Comparison of ENCODE assay signal across 25 cellular contexts in the genomic region with DNA sequence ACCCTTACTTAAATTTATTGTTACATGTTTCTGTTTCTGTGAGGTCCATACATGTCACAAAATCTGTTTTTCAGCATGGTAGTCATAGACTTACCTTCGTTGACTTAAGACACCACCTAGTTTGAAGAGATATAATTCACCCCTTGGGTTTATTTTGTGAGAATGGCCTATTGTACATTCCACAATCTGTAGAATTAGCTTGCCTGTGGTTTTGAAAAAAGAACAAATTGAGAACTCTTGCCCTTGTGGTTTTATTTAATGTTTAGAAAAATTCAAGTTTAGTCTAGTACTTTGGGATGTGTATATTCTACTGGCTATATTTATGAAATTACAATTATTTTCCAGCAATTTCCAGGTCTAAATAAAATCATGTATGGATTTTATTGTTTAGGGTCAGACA. TPM values are rescaled to one million over a fixed set of nuclear protein-coding genes. Genes with fewer than 3 reads are reported as not detected.
A peak's percentile ranks its signal among the peaks of the same experiment; 100 is the strongest.
DNase-seq lines count a peak whose midpoint lies in the region; ATAC-seq and TF ChIP-seq lines count a peak whose summit lies in the region.
"Had no signal": no experiment of that assay in that cellular context is flagged by ENCODE, and none has a peak within 500 bp of the region (broad histone marks: within the 10 kb centered on the region; RNA-seq: fewer than 3 reads in every experiment).

No MANE protein-coding gene starts in this region.

- H3K27me3 ChIP-seq in CD8-positive, alpha-beta memory T cell (ENCODE audit: insufficient read depth, low read length, poor library complexity, severe bottlenecking): no peaks in the 10 kb centered on the region
- H3K27me3 ChIP-seq in ascending aorta (no peaks in the 10 kb centered on the region), endodermal cell (ENCODE audit: control insufficient read depth, insufficient read depth, low read length, poor library complexity, severe bottlenecking) (no peaks in the 10 kb centered on the region), adrenal gland (no peaks in the 10 kb centered on the region)

- no peaks in the 10 kb centered on the region for H3K9me3 Mint-ChIP-seq in CD8-positive, alpha-beta memory T cell
- H3K9me3 Mint-ChIP-seq in progenitor cell of endocrine pancreas (ENCODE audit: low read depth): no peaks in the 10 kb centered on the region
- H3K9me3 Mint-ChIP-seq in endodermal cell: no peaks in the 10 kb centered on the region

- peaks cover 7 to 11% (median 10%) of the 10 kb centered on the region in 3 donors for H3K4me1 Mint-ChIP-seq in CD8-positive, alpha-beta memory T cell
- H3K4me1 Mint-ChIP-seq in progenitor cell of endocrine pancreas (ENCODE audit: low read depth) (peaks cover 49% of the 10 kb centered on the region), endodermal cell (peaks cover 35% of the 10 kb centered on the region)

- H3K36me3 ChIP-seq in CD8-positive, alpha-beta memory T cell (ENCODE audit: insufficient read depth, low read length): no peaks in the 10 kb centered on the region
- H3K36me3 ChIP-seq in ascending aorta: no peaks in the 10 kb centered on the region
- no peaks in the 10 kb centered on the region for H3K36me3 ChIP-seq in endodermal cell (ENCODE audit: control insufficient read depth, insufficient read depth, low read length)
- no peaks in the 10 kb centered on the region for H3K36me3 ChIP-seq in adrenal gland (replicated peaks in 1 of 2)

- DNase-seq in CD8-positive, alpha-beta memory T cell: no peak
- DNase-seq in ascending aorta (ENCODE audit: low spot score in 2 of 2) (no peak), choroid plexus epithelial cell (ENCODE audit: low read depth) (peak; percentile 69), progenitor cell of endocrine pancreas (ENCODE audit: low spot score, unreplicated experiment) (no peak), endodermal cell (no peak), adrenal gland (no peak), activated gamma-delta T cell treated with Interleukin-2 at 50 U/mL for 16 hours (no peak)
- DNase-seq: Calu3, DMS79 treated with DMSO at 0.1 percent for 48 hours, KBM-7, MM.1S, NCI-H1048, NCI-H1417, NCI-H1694, NCI-H2029 treated with DMSO at 0.1 percent for 48 hours, NCI-H2227 treated with DMSO at 0.1 percent for 48 hours, NCI-H510A, SIG-M5 had no signal

- CTCF ChIA-PET in CD8-positive, alpha-beta memory T cell (lab: Charles Lee): no interaction called here

- TF ChIP-seq POLR2A in adrenal gland (IDR thresholded peaks at IDR 0.05): no peak

- peaks cover 0 to 3% (median 0%) of the 10 kb centered on the region in 3 donors for H3K36me3 Mint-ChIP-seq in CD8-positive, alpha-beta memory T cell
- no peaks in the 10 kb centered on the region for H3K36me3 Mint-ChIP-seq in progenitor cell of endocrine pancreas (ENCODE audit: insufficient read depth)
- H3K36me3 Mint-ChIP-seq in endodermal cell (ENCODE audit: low read depth): no peaks in the 10 kb centered on the region

- no peaks in the 10 kb centered on the region for H3K27me3 Mint-ChIP-seq in CD8-positive, alpha-beta memory T cell
- H3K27me3 Mint-ChIP-seq in progenitor cell of endocrine pancreas: no peaks in the 10 kb centered on the region
- no peaks in the 10 kb centered on the region for H3K27me3 Mint-ChIP-seq in endodermal cell (ENCODE audit: insufficient read depth)
- H3K27me3 Mint-ChIP-seq: B cell had no signal

- no peak overlapping the region for H3K4me3 Mint-ChIP-seq in CD8-positive, alpha-beta memory T cell
- H3K4me3 Mint-ChIP-seq in progenitor cell of endocrine pancreas (ENCODE audit: low read depth) (no peak overlapping the region), endodermal cell (no peak overlapping the region)
- H3K4me3 Mint-ChIP-seq: B cell had no signal

- intact Hi-C loops in ascending aorta (cut with DNase I): no loop called here
- intact Hi-C loops in adrenal gland (cut with DNase I): no loop called here

- H3K4me3 ChIP-seq in CD8-positive, alpha-beta memory T cell (ENCODE audit: low read length): no peak overlapping the region
- H3K4me3 ChIP-seq in ascending aorta (no peak overlapping the region), choroid plexus epithelial cell (ENCODE audit: low read depth, low read length) (no peak overlapping the region), endodermal cell (ENCODE audit: low read length) (no peak overlapping the region), adrenal gland (no peak overlapping the region)
- H3K4me3 ChIP-seq: SK-N-MC had no signal

- ATAC-seq in GM18867 (IDR thresholded peaks at IDR 0.05; ENCODE audit: unreplicated experiment): no peak
- ATAC-seq: HepG2 had no signal

- no peak overlapping the region for H3K27ac Mint-ChIP-seq in CD8-positive, alpha-beta memory T cell
- H3K27ac Mint-ChIP-seq in progenitor cell of endocrine pancreas: peak overlapping the region; percentile 80
- H3K27ac Mint-ChIP-seq in endodermal cell: no peak overlapping the region
- H3K27ac Mint-ChIP-seq: B cell had no signal

- peak overlapping the region; percentile 7 for H3K27ac ChIP-seq in CD8-positive, alpha-beta memory T cell (ENCODE audit: low read depth, low read length)
- H3K27ac ChIP-seq in ascending aorta: peak overlapping the region; percentile 78 to 84
- no peak overlapping the region for H3K27ac ChIP-seq in endodermal cell (ENCODE audit: low read depth, low read length)
- H3K27ac ChIP-seq in adrenal gland: no peak overlapping the region
- H3K27ac ChIP-seq: 22Rv1, C4-2B, SK-N-MC had no signal

- TF ChIP-seq CTCF in ascending aorta (IDR thresholded peaks at IDR 0.05) (no peak), choroid plexus epithelial cell (conservative IDR thresholded peaks at IDR 0.05; ENCODE audit: low read depth, low read length) (no peak), progenitor cell of endocrine pancreas (IDR thresholded peaks at IDR 0.05; ENCODE audit: unreplicated experiment) (no peak), endodermal cell (conservative IDR thresholded peaks at IDR 0.05) (no peak), adrenal gland (IDR thresholded peaks at IDR 0.05) (no peak)

- WGBS in endodermal cell (ENCODE audit: insufficient coverage in 1 of 2, insufficient read length in 1 of 2), 2 experiments: 95 to 100% methylated on average over 1 of the region's 1 CpG
- 91 to 99% (median 97%) methylated on average over 1 of the region's 1 CpG for WGBS in adrenal gland, 4 donors

- H3K9ac ChIP-seq in endodermal cell (ENCODE audit: extremely low read depth, low read length, poor library complexity, severe bottlenecking): no peak overlapping the region

- POLR2A ChIA-PET in CD8-positive, alpha-beta memory T cell (lab: Charles Lee): no interaction called here

- H3K9me3 ChIP-seq in CD8-positive, alpha-beta memory T cell (ENCODE audit: low read length): no peaks in the 10 kb centered on the region
- H3K9me3 ChIP-seq in ascending aorta: no peaks in the 10 kb centered on the region
- H3K9me3 ChIP-seq in endodermal cell (ENCODE audit: control insufficient read depth, low read length): no peaks in the 10 kb centered on the region
- no peaks in the 10 kb centered on the region for H3K9me3 ChIP-seq in adrenal gland (replicated peaks in 1 of 3)

- H3K4me1 ChIP-seq in CD8-positive, alpha-beta memory T cell (ENCODE audit: insufficient read depth, low read length): no peaks in the 10 kb centered on the region
- H3K4me1 ChIP-seq in ascending aorta (peaks cover 0 to 29% of the 10 kb centered on the region in 2 donors), endodermal cell (ENCODE audit: control insufficient read depth, insufficient read depth, low read length) (peaks cover 21% of the 10 kb centered on the region), adrenal gland (replicated peaks in 1 of 2) (peaks cover 6% of the 10 kb centered on the region in 2 donors)

RNA-seq across cellular contexts. Expression of gene FILIP1L, which starts 31.6 kb away (rescaled TPM):
- under 1 TPM; 0.20 to 0.27 TPM for total RNA-seq in CD8-positive, alpha-beta memory T cell
- 0.12 TPM for polyA plus RNA-seq in CD8-positive, alpha-beta memory T cell
- total RNA-seq in ascending aorta: 106 TPM
- 19.4 and 29.6 TPM in 2 replicates for total RNA-seq in progenitor cell of endocrine pancreas
- total RNA-seq in endodermal cell: 1 to 10 TPM in 1 of 2 donors, under 1 TPM in 1; 0.84 to 2.5 TPM
- polyA plus RNA-seq in endodermal cell (2013, experiment 1 of 2): 5.4 TPM
- polyA plus RNA-seq in endodermal cell (2013, experiment 2 of 2): 6.3 TPM
- 10 to 100 TPM in 7 of 8 donors, 1 to 10 TPM in 1; 6.8 to 33.2 (median 20.5) TPM for total RNA-seq in adrenal gland
- polyA plus RNA-seq in adrenal gland: 10 to 100 TPM; 13.0 to 21.5 (median 16.3) TPM
- total RNA-seq: HT1080 had no signal

Comparison
In these comparisons a context has a peak if more than half of its experiments do, and no peak if none do; other contexts are left out.
1. H3K27ac ChIP-seq: peak in CD8-positive, alpha-beta memory T cell (single experiment) and ascending aorta (2 of 2); none in endodermal cell (single experiment) and adrenal gland (0 of 5).